3 cellular contexts compared by ENCODE assay signal in the genomic region with DNA sequence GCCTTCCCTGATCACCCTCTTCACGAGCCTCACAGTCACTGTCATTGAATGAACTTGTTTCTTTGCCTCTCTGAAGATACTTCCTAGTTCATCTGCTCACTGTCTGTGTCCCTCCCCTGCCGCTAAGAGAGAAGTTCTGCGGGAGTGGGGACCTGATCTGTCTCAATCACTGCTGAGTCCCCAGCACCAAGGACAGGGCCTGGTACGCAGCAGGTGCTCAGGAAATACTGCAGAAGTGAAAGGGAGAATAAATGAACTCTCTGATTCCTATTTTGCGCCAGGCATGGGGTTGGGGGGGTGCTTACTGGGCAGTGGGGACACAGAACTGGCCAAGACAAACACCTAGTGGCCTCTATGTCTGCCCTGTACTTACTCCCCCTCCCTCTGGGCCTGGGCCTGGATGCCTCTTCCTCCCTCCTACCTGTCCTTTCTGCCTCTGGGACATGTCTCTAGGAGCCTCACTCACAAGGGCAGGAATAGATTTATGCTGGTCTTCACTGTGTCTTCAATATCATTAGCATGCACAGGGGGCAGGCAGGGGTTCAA.
A peak's percentile ranks its signal among the peaks of the same experiment; 100 is the strongest.
TF ChIP-seq lines count a peak whose summit lies in the region.

No MANE protein-coding gene starts in this region.

TF ChIP-seq in A549, 52 proteins besides CTCF, POLR2A, EP300 and RAD21:
- TF ChIP-seq, protein P1, sequence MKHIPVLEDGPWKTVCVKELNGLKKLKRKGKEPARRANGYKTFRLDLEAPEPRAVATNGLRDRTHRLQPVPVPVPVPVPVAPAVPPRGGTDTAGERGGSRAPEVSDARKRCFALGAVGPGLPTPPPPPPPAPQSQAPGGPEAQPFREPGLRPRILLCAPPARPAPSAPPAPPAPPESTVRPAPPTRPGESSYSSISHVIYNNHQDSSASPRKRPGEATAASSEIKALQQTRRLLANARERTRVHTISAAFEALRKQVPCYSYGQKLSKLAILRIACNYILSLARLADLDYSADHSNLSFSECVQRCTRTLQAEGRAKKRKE (CRISPR knock-in tag; IDR thresholded peaks at IDR 0.05; ENCODE audit: low read depth): no peak
- TF ChIP-seq, protein P2, sequence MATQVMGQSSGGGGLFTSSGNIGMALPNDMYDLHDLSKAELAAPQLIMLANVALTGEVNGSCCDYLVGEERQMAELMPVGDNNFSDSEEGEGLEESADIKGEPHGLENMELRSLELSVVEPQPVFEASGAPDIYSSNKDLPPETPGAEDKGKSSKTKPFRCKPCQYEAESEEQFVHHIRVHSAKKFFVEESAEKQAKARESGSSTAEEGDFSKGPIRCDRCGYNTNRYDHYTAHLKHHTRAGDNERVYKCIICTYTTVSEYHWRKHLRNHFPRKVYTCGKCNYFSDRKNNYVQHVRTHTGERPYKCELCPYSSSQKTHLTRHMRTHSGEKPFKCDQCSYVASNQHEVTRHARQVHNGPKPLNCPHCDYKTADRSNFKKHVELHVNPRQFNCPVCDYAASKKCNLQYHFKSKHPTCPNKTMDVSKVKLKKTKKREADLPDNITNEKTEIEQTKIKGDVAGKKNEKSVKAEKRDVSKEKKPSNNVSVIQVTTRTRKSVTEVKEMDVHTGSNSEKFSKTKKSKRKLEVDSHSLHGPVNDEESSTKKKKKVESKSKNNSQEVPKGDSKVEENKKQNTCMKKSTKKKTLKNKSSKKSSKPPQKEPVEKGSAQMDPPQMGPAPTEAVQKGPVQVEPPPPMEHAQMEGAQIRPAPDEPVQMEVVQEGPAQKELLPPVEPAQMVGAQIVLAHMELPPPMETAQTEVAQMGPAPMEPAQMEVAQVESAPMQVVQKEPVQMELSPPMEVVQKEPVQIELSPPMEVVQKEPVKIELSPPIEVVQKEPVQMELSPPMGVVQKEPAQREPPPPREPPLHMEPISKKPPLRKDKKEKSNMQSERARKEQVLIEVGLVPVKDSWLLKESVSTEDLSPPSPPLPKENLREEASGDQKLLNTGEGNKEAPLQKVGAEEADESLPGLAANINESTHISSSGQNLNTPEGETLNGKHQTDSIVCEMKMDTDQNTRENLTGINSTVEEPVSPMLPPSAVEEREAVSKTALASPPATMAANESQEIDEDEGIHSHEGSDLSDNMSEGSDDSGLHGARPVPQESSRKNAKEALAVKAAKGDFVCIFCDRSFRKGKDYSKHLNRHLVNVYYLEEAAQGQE (IDR thresholded peaks at IDR 0.05): peak; percentile 81

TF ChIP-seq in GM23338, 12 proteins besides CTCF, POLR2A, EP300 and RAD21:
- TF ChIP-seq, protein P2 (IDR thresholded peaks at IDR 0.05; ENCODE audit: unreplicated experiment): peak; percentile 64
- no peak for TF ChIP-seq ZNF331 (CRISPR knock-in tag; IDR thresholded peaks at IDR 0.05; ENCODE audit: low read depth)

TF ChIP-seq in HepG2, 621 proteins besides CTCF, POLR2A, EP300 and RAD21:
- no peak for TF ChIP-seq ZNF780A (CRISPR knock-in tag; IDR thresholded peaks at IDR 0.05)
- TF ChIP-seq, protein P2 (IDR thresholded peaks at IDR 0.05; ENCODE audit: borderline replicate concordance in 1 of 2, low read depth in 1 of 2, low read length in 2 of 2): peak; percentile 71 to 94
- 0 out of 2 replicates have a peak, but pooled peaks have one; percentile 18 for TF ChIP-seq SAP130 (CRISPR knock-in tag; IDR thresholded peaks at IDR 0.05; ENCODE audit: low read depth)
- TF ChIP-seq MIER2 (CRISPR knock-in tag; IDR thresholded peaks at IDR 0.05): peak; percentile 91
- TF ChIP-seq SALL1 (CRISPR knock-in tag; IDR thresholded peaks at IDR 0.05): peak; percentile 30; the same call in 1 of the 2 replicates
TF ChIP-seq in HepG2: peak in this region for 4.
